33 cellular contexts compared by ENCODE assay signal in the genomic region with DNA sequence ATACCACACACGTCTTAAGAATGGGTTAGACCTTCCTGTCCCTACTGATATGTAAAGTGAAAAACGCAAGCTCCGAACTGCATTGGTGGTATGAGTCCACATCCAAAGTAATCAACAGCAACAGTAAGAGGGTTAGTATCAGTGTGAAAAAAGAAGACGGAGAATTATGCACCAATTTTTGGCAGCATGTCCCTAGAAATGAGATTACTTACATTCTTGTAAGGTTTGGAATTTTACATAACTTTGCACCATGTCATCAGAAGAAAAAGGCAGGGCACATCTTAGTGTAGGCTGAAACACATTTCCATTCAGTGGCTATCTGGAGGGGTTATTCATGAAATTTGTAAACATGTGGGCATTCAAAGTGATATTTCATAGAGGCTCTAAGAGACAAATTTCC.
DNase-seq lines count a peak whose midpoint lies in the region; ATAC-seq and TF ChIP-seq lines count a peak whose summit lies in the region.
"Had no signal": no experiment of that assay in that cellular context is flagged by ENCODE, and none has a peak within 500 bp of the region (broad histone marks: within the 10 kb centered on the region; RNA-seq: fewer than 3 reads in every experiment).

No MANE protein-coding gene starts in this region.

- peaks cover 5% of the 10 kb centered on the region for H3K36me3 Mint-ChIP-seq in stimulated activated memory B cell treated with anti-CD40 and anti-IgM and Interleukin-4, amounts not matched to agents 10 μg/mL and 1 μg/mL and 100 μg/mL, for 72 hours
- H3K36me3 Mint-ChIP-seq in activated CD8-positive, alpha-beta T cell treated with anti-CD3 and anti-CD28 coated beads, Interleukin-2, amount 10 ng/mL, durations not matched to agents 7 days and 5 days (ENCODE audit: low read depth), result no peaks in the 10 kb centered on the region
- H3K36me3 Mint-ChIP-seq: activated naive CD8-positive, alpha-beta T cell treated with anti-CD3 and anti-CD28 coated beads, Interleukin-2, amount 10 ng/mL, durations not matched to agents 7 days and 5 days; mesothelial cell of epicardium; natural killer cell treated with Interleukin-12 subunit alpha and Interleukin-12 subunit beta and Interleukin-15 and Interleukin-18, amount 100 ng/mL, for 72 hours had no signal

- CTCF ChIA-PET in activated CD8-positive, alpha-beta T cell treated with anti-CD3 and anti-CD28 coated beads, Interleukin-2, amount 10 ng/mL, durations not matched to agents 7 days and 5 days (lab: Charles Lee), result interaction anchor here (1.8 to 3.2 kb wide), 2 partner anchors 12 to 415 kb away, joined by 6 to 21 read pairs; no protein-coding TSS in a partner anchor

- H3K9me2 ChIP-seq in DOHH2 (replicated peaks; ENCODE audit: control insufficient read depth, low read length) (no peaks in the 10 kb centered on the region), OCI-LY1 (ENCODE audit: low read depth, low read length) (no peaks in the 10 kb centered on the region)

- H3K9me3 ChIP-seq in DOHH2 (ENCODE audit: control insufficient read depth, insufficient read depth, low read length) (no peaks in the 10 kb centered on the region), OCI-LY1 (ENCODE audit: low read length) (no peaks in the 10 kb centered on the region)
- H3K9me3 ChIP-seq: Caco-2, left lung, ovary, tibial nerve had no signal

- TF ChIP-seq CTCF in DOHH2 (IDR thresholded peaks at IDR 0.05; ENCODE audit: low read depth, low read length, poor library complexity, severe bottlenecking) (no peak), OCI-LY1 (IDR thresholded peaks at IDR 0.05; ENCODE audit: low read length) (no peak), choroid plexus epithelial cell (conservative IDR thresholded peaks at IDR 0.05; ENCODE audit: low read depth, low read length) (no peak)

- H3K27me3 ChIP-seq in DOHH2 (ENCODE audit: control insufficient read depth, low read length), result no peaks in the 10 kb centered on the region
- no peaks in the 10 kb centered on the region for H3K27me3 ChIP-seq in OCI-LY1 (ENCODE audit: insufficient read depth, low read length)
- H3K27me3 ChIP-seq: brain microvascular endothelial cell, left lung, ovary, tibial nerve had no signal

- H2AFZ ChIP-seq in OCI-LY1 (ENCODE audit: low read length), result no peak overlapping the region

- H3K27me3 Mint-ChIP-seq in stimulated activated memory B cell treated with anti-CD40 and anti-IgM and Interleukin-4, amounts not matched to agents 10 μg/mL and 1 μg/mL and 100 μg/mL, for 72 hours, result no peaks in the 10 kb centered on the region
- H3K27me3 Mint-ChIP-seq in activated CD8-positive, alpha-beta T cell treated with anti-CD3 and anti-CD28 coated beads, Interleukin-2, amount 10 ng/mL, durations not matched to agents 7 days and 5 days (ENCODE audit: low read depth), result no peaks in the 10 kb centered on the region
- H3K27me3 Mint-ChIP-seq: stimulated activated naive CD8-positive, alpha-beta T cell treated with anti-CD3 and anti-CD28 coated beads, Interleukin-15, amount 100 ng/mL, for 72 hours had no signal

- no peak overlapping the region for H3K4me3 Mint-ChIP-seq in stimulated activated memory B cell treated with anti-CD40 and anti-IgM and Interleukin-4, amounts not matched to agents 10 μg/mL and 1 μg/mL and 100 μg/mL, for 72 hours
- no peak overlapping the region for H3K4me3 Mint-ChIP-seq in activated CD8-positive, alpha-beta T cell treated with anti-CD3 and anti-CD28 coated beads, Interleukin-2, amount 10 ng/mL, durations not matched to agents 7 days and 5 days
- H3K4me3 Mint-ChIP-seq: mesothelial cell of epicardium; natural killer cell treated with Interleukin-12 subunit alpha and Interleukin-12 subunit beta and Interleukin-15 and Interleukin-18, amount 100 ng/mL, for 72 hours; stimulated activated naive CD8-positive, alpha-beta T cell treated with anti-CD3 and anti-CD28 coated beads, Interleukin-15, amount 100 ng/mL, for 72 hours had no signal

- H3K27ac ChIP-seq in DOHH2 (ENCODE audit: low read depth, low read length) (peak overlapping the region; percentile 79), OCI-LY1 (ENCODE audit: low read depth, low read length, poor library complexity, severe bottlenecking) (peak overlapping the region; percentile 91)
- H3K27ac ChIP-seq: brain microvascular endothelial cell, left lung, ovary, tibial nerve had no signal

- H3K79me2 ChIP-seq in DOHH2 (ENCODE audit: control insufficient read depth, low read length) (no peaks in the 10 kb centered on the region), OCI-LY1 (ENCODE audit: insufficient read depth, low read length) (no peaks in the 10 kb centered on the region)

- ATAC-seq in stimulated activated memory B cell treated with anti-CD40 and anti-IgM and Interleukin-4, amounts not matched to agents 10 μg/mL and 1 μg/mL and 100 μg/mL, for 72 hours, result no peak
- no peak for ATAC-seq in activated CD8-positive, alpha-beta T cell treated with anti-CD3 and anti-CD28 coated beads, Interleukin-2, amount 10 ng/mL, durations not matched to agents 7 days and 5 days
- ATAC-seq: left lung; natural killer cell treated with Interleukin-12 subunit alpha and Interleukin-12 subunit beta and Interleukin-15 and Interleukin-18, amount 100 ng/mL, for 72 hours; right cardiac atrium had no signal

- H3K4me3 ChIP-seq in DOHH2 (ENCODE audit: low read length) (peak overlapping the region; percentile 50; the same call in 1 of the 2 replicates), OCI-LY1 (ENCODE audit: low read depth, low read length, poor library complexity, severe bottlenecking) (no peak overlapping the region), choroid plexus epithelial cell (ENCODE audit: low read depth, low read length) (no peak overlapping the region)
- H3K4me3 ChIP-seq: left lung, ovary, tibial nerve had no signal

- H3K4me1 ChIP-seq in DOHH2 (ENCODE audit: control insufficient read depth, low read length), result peaks cover 58% of the 10 kb centered on the region
- H3K4me1 ChIP-seq in OCI-LY1 (ENCODE audit: insufficient read depth, low read length, severe bottlenecking), result peaks cover 50% of the 10 kb centered on the region
- H3K4me1 ChIP-seq: Caco-2, left lung, tibial nerve had no signal

- H3F3A ChIP-seq in DOHH2 (ENCODE audit: control insufficient read depth, insufficient read depth), result peaks cover 7% of the 10 kb centered on the region; the same call in 1 of the 2 replicates
- no peaks in the 10 kb centered on the region for H3F3A ChIP-seq in OCI-LY1 (ENCODE audit: insufficient read depth, low read length)

- no peak overlapping the region; the same call in 1 of the 2 replicates for H3K9ac ChIP-seq in OCI-LY1 (ENCODE audit: low read length)

- H4K20me1 ChIP-seq in DOHH2 (ENCODE audit: control insufficient read depth, insufficient read depth, low read depth, low read length) (no peaks in the 10 kb centered on the region), OCI-LY1 (ENCODE audit: insufficient read depth, low read length) (no peaks in the 10 kb centered on the region)

- POLR2A ChIA-PET in activated CD8-positive, alpha-beta T cell treated with anti-CD3 and anti-CD28 coated beads, Interleukin-2, amount 10 ng/mL, durations not matched to agents 7 days and 5 days (lab: Charles Lee), result no interaction called here

- H3K9me3 Mint-ChIP-seq in stimulated activated memory B cell treated with anti-CD40 and anti-IgM and Interleukin-4, amounts not matched to agents 10 μg/mL and 1 μg/mL and 100 μg/mL, for 72 hours, result peaks cover 7% of the 10 kb centered on the region
- no peaks in the 10 kb centered on the region for H3K9me3 Mint-ChIP-seq in activated CD8-positive, alpha-beta T cell treated with anti-CD3 and anti-CD28 coated beads, Interleukin-2, amount 10 ng/mL, durations not matched to agents 7 days and 5 days (ENCODE audit: insufficient read depth)
- H3K9me3 Mint-ChIP-seq: activated naive CD8-positive, alpha-beta T cell treated with anti-CD3 and anti-CD28 coated beads, Interleukin-2, amount 10 ng/mL, durations not matched to agents 7 days and 5 days; activated T-helper 2 cell treated with anti-CD3 and anti-CD28 coated beads, Interferon-gamma antibody, Interleukin-2, Interleukin-4, amounts not matched to agents 10 μg/mL and 5 μg/mL and 100 μg/mL, durations not matched to agents 14 hours and 24 hours and 36 hours; mesothelial cell of epicardium; natural killer cell treated with Interleukin-12 subunit alpha and Interleukin-12 subunit beta and Interleukin-15 and Interleukin-18, amount 100 ng/mL, for 72 hours had no signal

- peak overlapping the region; percentile 73 for H3K27ac Mint-ChIP-seq in stimulated activated memory B cell treated with anti-CD40 and anti-IgM and Interleukin-4, amounts not matched to agents 10 μg/mL and 1 μg/mL and 100 μg/mL, for 72 hours
- no peak overlapping the region for H3K27ac Mint-ChIP-seq in activated CD8-positive, alpha-beta T cell treated with anti-CD3 and anti-CD28 coated beads, Interleukin-2, amount 10 ng/mL, durations not matched to agents 7 days and 5 days
- H3K27ac Mint-ChIP-seq: activated T-helper 2 cell treated with anti-CD3 and anti-CD28 coated beads, Interferon-gamma antibody, Interleukin-2, Interleukin-4, amounts not matched to agents 10 μg/mL and 5 μg/mL and 100 μg/mL, durations not matched to agents 14 hours and 24 hours and 36 hours; mesothelial cell of epicardium; natural killer cell treated with Interleukin-12 subunit alpha and Interleukin-12 subunit beta and Interleukin-15 and Interleukin-18, amount 100 ng/mL, for 72 hours had no signal

- H3K36me3 ChIP-seq in DOHH2 (ENCODE audit: control insufficient read depth, low read length) (no peaks in the 10 kb centered on the region), OCI-LY1 (ENCODE audit: insufficient read depth, low read length) (no peaks in the 10 kb centered on the region)
- H3K36me3 ChIP-seq: brain microvascular endothelial cell, left lung, ovary, tibial nerve had no signal

- DNase-seq in choroid plexus epithelial cell (ENCODE audit: low read depth), result peak; percentile 56
- no peak for DNase-seq in KG1 (lab: John Stamatoyannopoulos, UW)
- no peak for DNase-seq in iPS-NIHi7 (ENCODE audit: extremely low spot score)
- no peak for DNase-seq in NCI-H1694 (lab: John Stamatoyannopoulos, UW)
- DNase-seq in activated CD8-positive, alpha-beta T cell treated with anti-CD3 and anti-CD28 coated beads, Interleukin-2, amount 10 ng/mL, durations not matched to agents 7 days and 5 days, result no peak
- DNase-seq: activated CD4-positive, alpha-beta T cell treated with anti-CD3 and anti-CD28 coated beads, Interleukin-2, amount 50 U/mL, for 4 hours; activated CD4-positive, CD25-positive, alpha-beta regulatory T cell; activated CD8-positive, alpha-beta memory T cell treated with anti-CD3 and anti-CD28 coated beads, Interleukin-2, amount 50 U/mL, for 48 hours; activated naive CD8-positive, alpha-beta T cell treated with anti-CD3 and anti-CD28 coated beads, Interleukin-2, amount 10 ng/mL, durations not matched to agents 7 days and 5 days; AML-193; brain microvascular endothelial cell; Caco-2; DND-41; effector memory CD4-positive, alpha-beta T cell; erythroblast; foreskin melanocyte; HCEC 1CT; left lung; NCI-H1417 treated with DMSO at 0.1 percent for 48 hours; NCI-H446; ovary; PC-3; right cardiac atrium; Right ventricle myocardium superior; stimulated activated naive CD8-positive, alpha-beta T cell treated with anti-CD3 and anti-CD28 coated beads, Interleukin-15, amount 100 ng/mL, for 72 hours; SW 1271 had no signal

- peaks cover 42% of the 10 kb centered on the region for H3K4me1 Mint-ChIP-seq in stimulated activated memory B cell treated with anti-CD40 and anti-IgM and Interleukin-4, amounts not matched to agents 10 μg/mL and 1 μg/mL and 100 μg/mL, for 72 hours
- peaks cover 22% of the 10 kb centered on the region for H3K4me1 Mint-ChIP-seq in activated CD8-positive, alpha-beta T cell treated with anti-CD3 and anti-CD28 coated beads, Interleukin-2, amount 10 ng/mL, durations not matched to agents 7 days and 5 days (ENCODE audit: low read depth)

- H3K4me2 ChIP-seq in DOHH2 (ENCODE audit: low read length), result peak overlapping the region; percentile 69
- no peak overlapping the region for H3K4me2 ChIP-seq in OCI-LY1 (ENCODE audit: low read length)
